In the genomic region with DNA sequence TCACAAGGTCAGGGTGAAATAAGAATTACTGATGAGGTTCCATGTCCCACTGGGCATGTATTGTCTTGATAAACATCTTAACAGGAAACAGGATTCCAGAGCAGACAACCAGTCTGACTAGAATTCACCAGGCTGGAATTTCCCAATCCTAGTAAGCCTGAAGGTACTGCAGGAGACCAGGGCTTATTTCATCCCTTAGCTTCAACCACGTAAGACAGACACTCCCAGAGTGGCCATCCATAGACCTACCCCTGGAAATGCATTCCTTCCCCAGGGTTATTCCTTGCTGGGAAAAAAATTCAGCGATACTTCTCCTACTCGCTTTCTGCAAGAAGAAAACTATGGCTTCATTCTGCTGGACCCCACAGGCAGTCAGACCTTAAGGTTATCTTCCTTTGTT, we compare ENCODE assay signal across 25 cellular contexts.
DNase-seq lines count a peak whose midpoint lies in the region; ATAC-seq, FAIRE-seq and TF ChIP-seq lines count a peak whose summit lies in the region.
"Had no signal": no experiment of that assay in that cellular context is flagged by ENCODE, and none has a peak within 500 bp of the region (broad histone marks: within the 10 kb centered on the region; RNA-seq: fewer than 3 reads in every experiment).

No MANE protein-coding gene starts in this region.

- H3K4ac ChIP-seq in mesendoderm (ENCODE audit: low read depth, low read length) = no peak overlapping the region

- no peak overlapping the region for H3K4me3 ChIP-seq in HEK293 (ENCODE audit: low read depth, low read length)
- H3K4me3 ChIP-seq in bronchial epithelial cell (ENCODE audit: low read depth, low read length) = no peak overlapping the region
- no peak overlapping the region for H3K4me3 ChIP-seq in mesendoderm (ENCODE audit: low read length)
- H3K4me3 ChIP-seq: GM12878 had no signal

- H3K36me3 ChIP-seq in HEK293 (ENCODE audit: control insufficient read depth in 2 of 2, insufficient read depth in 1 of 2, low read length in 2 of 2) = no peaks in the 10 kb centered on the region
- no peaks in the 10 kb centered on the region for H3K36me3 ChIP-seq in bronchial epithelial cell (ENCODE audit: control insufficient read depth, insufficient read depth, low read length)
- no peaks in the 10 kb centered on the region for H3K36me3 ChIP-seq in mesendoderm (ENCODE audit: control insufficient read depth, insufficient read depth, low read length)

- H2BK15ac ChIP-seq in mesendoderm (replicated peaks; ENCODE audit: low read depth) = no peak overlapping the region

- H3K79me2 ChIP-seq in mesendoderm (ENCODE audit: control insufficient read depth, insufficient read depth, low read length) = no peaks in the 10 kb centered on the region

- H3K9me3 Mint-ChIP-seq in activated CD4-positive, alpha-beta T cell treated with anti-CD3 and anti-CD28 coated beads, Interleukin-2, amount 10 ng/mL, durations not matched to agents 24 days and 14 days = peaks cover 6% of the 10 kb centered on the region

- no peak overlapping the region for H3K9ac ChIP-seq in mesendoderm (ENCODE audit: low read length)

- TF ChIP-seq CTCF in HEK293 (tag by site-specific recombination; IDR thresholded peaks at IDR 0.05) = no peak
- TF ChIP-seq CTCF in bronchial epithelial cell (IDR thresholded peaks at IDR 0.05; ENCODE audit: insufficient read depth, low read length, severe bottlenecking) = no peak

- H3K27me3 ChIP-seq in bronchial epithelial cell (ENCODE audit: control insufficient read depth, insufficient read depth, low read length) = no peaks in the 10 kb centered on the region
- H3K27me3 ChIP-seq in mesendoderm (ENCODE audit: insufficient read depth, low read length, poor library complexity) = no peaks in the 10 kb centered on the region

- no peak overlapping the region for H3K56ac ChIP-seq in mesendoderm (ENCODE audit: low read length)

- H3K9me3 ChIP-seq in HEK293 (ENCODE audit: control insufficient read depth, insufficient read depth, low read depth, low read length) = no peaks in the 10 kb centered on the region

- POLR2A ChIA-PET in HEK293 (lab: Yijun Ruan, JAX) = no interaction called here

- FAIRE-seq in bronchial epithelial cell (lab: Jason Lieb, UNC) = no peak
- FAIRE-seq: GM12878 had no signal

- H3K27ac ChIP-seq in HEK293 (ENCODE audit: extremely low read depth, low read depth, low read length) (no peak overlapping the region), mesendoderm (ENCODE audit: low read depth, low read length) (no peak overlapping the region)
- H3K27ac ChIP-seq: C4-2B, RWPE1 had no signal

- peaks cover 9% of the 10 kb centered on the region for H3K4me1 ChIP-seq in HEK293 (ENCODE audit: control insufficient read depth, insufficient read depth, low read length)
- no peaks in the 10 kb centered on the region for H3K4me1 ChIP-seq in mesendoderm (ENCODE audit: control insufficient read depth, low read depth, low read length)
- H3K4me1 ChIP-seq: Caco-2 had no signal

- intact Hi-C loops in activated CD4-positive, alpha-beta T cell treated with anti-CD3 and anti-CD28 coated beads, Interleukin-2, amount 10 ng/mL, durations not matched to agents 24 days and 14 days (cut with micrococcal nuclease) = no loop called here

- H4K8ac ChIP-seq in mesendoderm (ENCODE audit: low read depth, low read length) = no peak overlapping the region

- no peak overlapping the region for H3K4me3 Mint-ChIP-seq in activated CD4-positive, alpha-beta T cell treated with anti-CD3 and anti-CD28 coated beads, Interleukin-2, amount 10 ng/mL, durations not matched to agents 24 days and 14 days
- H3K4me3 Mint-ChIP-seq: B cell; CD8-positive, alpha-beta T cell had no signal

- H3K36me3 Mint-ChIP-seq in activated CD4-positive, alpha-beta T cell treated with anti-CD3 and anti-CD28 coated beads, Interleukin-2, amount 10 ng/mL, durations not matched to agents 24 days and 14 days (ENCODE audit: low read depth) = no peaks in the 10 kb centered on the region
- H3K36me3 Mint-ChIP-seq: CD8-positive, alpha-beta T cell had no signal

- H2AK5ac ChIP-seq in mesendoderm (ENCODE audit: low read length) = no peak overlapping the region

- H2BK120ac ChIP-seq in mesendoderm (ENCODE audit: low read depth, low read length) = no peak overlapping the region

- no CpG with 5 or more reads among the region's 3 CpGs for WGBS in mesendoderm (ENCODE audit: extremely low coverage, insufficient coverage, low lambda C conversion rate)

- no peak for ATAC-seq in HG02885 (IDR thresholded peaks at IDR 0.05; ENCODE audit: poor library complexity, unreplicated experiment)
- ATAC-seq: CD8-positive, alpha-beta T cell; GM12878 had no signal

- H3K4me2 ChIP-seq in mesendoderm (ENCODE audit: low read length) = no peak overlapping the region

- no peak overlapping the region for H4K5ac ChIP-seq in mesendoderm (ENCODE audit: low read length)

- CTCF ChIA-PET in HEK293 (lab: Yijun Ruan, JAX) = no interaction called here

- DNase-seq in ELR (ENCODE audit: low read depth) = peak; percentile 2
- DNase-seq in bronchial epithelial cell (ENCODE audit: low read depth) = peak; percentile 29
- DNase-seq in mesendoderm = peak; percentile 32
- DNase-seq in NCI-H128 (lab: John Stamatoyannopoulos, UW; ENCODE audit: unreplicated experiment) = no peak
- no peak for DNase-seq in activated CD4-positive, alpha-beta T cell treated with anti-CD3 and anti-CD28 coated beads, Interleukin-2, amount 10 ng/mL, durations not matched to agents 24 days and 14 days
- DNase-seq: Caco-2; CD8-positive, alpha-beta T cell; DMS153; GDM1; KBM-7; MV-4-11; NCI-H1105; NCI-H146; NCI-H1930; NCI-H2107; NCI-H446 treated with DMSO at 0.1 percent for 48 hours; NCI-H526; SHP77; T-helper 1 cell had no signal

- no peaks in the 10 kb centered on the region for H3K4me1 Mint-ChIP-seq in activated CD4-positive, alpha-beta T cell treated with anti-CD3 and anti-CD28 coated beads, Interleukin-2, amount 10 ng/mL, durations not matched to agents 24 days and 14 days
- H3K4me1 Mint-ChIP-seq: B cell had no signal

- H3K18ac ChIP-seq in mesendoderm (ENCODE audit: low read length) = no peak overlapping the region

- H3K27ac Mint-ChIP-seq in activated CD4-positive, alpha-beta T cell treated with anti-CD3 and anti-CD28 coated beads, Interleukin-2, amount 10 ng/mL, durations not matched to agents 24 days and 14 days = no peak overlapping the region
- H3K27ac Mint-ChIP-seq: B cell; CD8-positive, alpha-beta T cell had no signal

- no peak overlapping the region for H3K23ac ChIP-seq in mesendoderm (ENCODE audit: low read length)

- H3K79me1 ChIP-seq in mesendoderm (ENCODE audit: low read length) = no peaks in the 10 kb centered on the region

- H3K27me3 Mint-ChIP-seq in activated CD4-positive, alpha-beta T cell treated with anti-CD3 and anti-CD28 coated beads, Interleukin-2, amount 10 ng/mL, durations not matched to agents 24 days and 14 days = no peaks in the 10 kb centered on the region
- H3K27me3 Mint-ChIP-seq: B cell had no signal

- H2BK5ac ChIP-seq in mesendoderm (ENCODE audit: low read length) = no peak overlapping the region

TF ChIP-seq in HEK293, 187 proteins besides CTCF, POLR2A, EP300 and RAD21:
- TF ChIP-seq SETDB1 (IDR thresholded peaks at IDR 0.05; ENCODE audit: insufficient read length, low read length) (peak; percentile 97), ZNF510 (tag by site-specific recombination; IDR thresholded peaks at IDR 0.05; ENCODE audit: insufficient replicate concordance) (peak; percentile 40), ZNF626 (tag by site-specific recombination; IDR thresholded peaks at IDR 0.05) (0 out of 2 replicates have a peak, but pooled peaks have one; percentile 55), HOXA7 (CRISPR knock-in tag; IDR thresholded peaks at IDR 0.05; ENCODE audit: borderline replicate concordance) (no peak), TRIM28 (IDR thresholded peaks at IDR 0.05; ENCODE audit: borderline replicate concordance, low read length) (peak; percentile 97)

Comparison
In these comparisons a context has a peak if more than half of its experiments do, and no peak if none do; other contexts are left out.
1. DNase-seq: peak in ELR (single experiment), bronchial epithelial cell (single experiment) and mesendoderm (single experiment); none in NCI-H128 (single experiment) and activated CD4-positive, alpha-beta T cell treated with anti-CD3 and anti-CD28 coated beads, Interleukin-2, amount 10 ng/mL, durations not matched to agents 24 days and 14 days (single experiment).